In the genomic region with DNA sequence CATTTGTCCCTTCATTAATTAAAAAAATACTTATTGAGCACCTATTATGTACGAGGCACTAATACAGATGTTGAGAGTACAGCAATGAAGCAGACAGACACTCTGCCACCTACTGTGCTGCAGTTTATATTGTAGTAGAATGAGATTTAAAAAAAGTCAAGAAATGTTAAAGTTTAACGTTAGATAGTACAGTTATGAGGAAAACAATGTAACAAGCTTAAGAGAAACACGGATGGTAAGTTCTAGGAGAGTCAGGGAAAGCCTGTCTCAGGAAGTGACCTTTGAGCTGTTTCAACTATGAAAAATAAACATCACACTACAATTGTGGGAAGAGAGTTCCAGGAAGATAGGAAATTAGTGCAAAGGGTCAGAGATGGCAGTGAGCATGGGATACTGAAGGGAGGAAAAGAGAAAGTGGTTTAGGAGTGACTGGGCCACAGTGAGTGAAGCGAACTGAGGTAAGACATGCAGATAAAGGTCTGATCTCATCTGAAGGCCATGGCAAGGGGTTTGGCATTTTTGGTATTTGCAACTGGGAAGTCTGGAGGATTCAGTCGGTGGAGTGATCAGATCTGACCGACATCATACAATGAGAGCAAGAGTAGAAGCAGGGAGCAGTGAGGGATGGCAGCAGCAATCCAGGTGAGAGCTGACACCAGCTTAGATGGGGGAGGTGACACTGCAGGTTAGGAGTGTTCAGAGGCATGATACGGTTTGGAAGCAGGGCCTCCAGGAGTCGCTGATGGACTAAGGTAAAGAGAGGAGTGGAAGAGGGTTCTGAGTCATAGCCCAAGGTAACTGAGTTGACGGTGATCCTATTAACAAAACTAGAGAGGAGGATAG, we compare ENCODE assay signal across 1 cellular context.
TF ChIP-seq lines count a peak whose summit lies in the region.

No MANE protein-coding gene starts in this region.

TF ChIP-seq in H1, 55 proteins besides CTCF, POLR2A, EP300 and RAD21:
- TF ChIP-seq JUND (IDR thresholded peaks at IDR 0.05; ENCODE audit: low read length) (peak; percentile 56; the same call in 1 of the 2 replicates), RXRA (IDR thresholded peaks at IDR 0.05; ENCODE audit: insufficient read depth, low read depth, low read length) (no peak)
